37 cellular contexts compared by ENCODE assay signal in the genomic region with DNA sequence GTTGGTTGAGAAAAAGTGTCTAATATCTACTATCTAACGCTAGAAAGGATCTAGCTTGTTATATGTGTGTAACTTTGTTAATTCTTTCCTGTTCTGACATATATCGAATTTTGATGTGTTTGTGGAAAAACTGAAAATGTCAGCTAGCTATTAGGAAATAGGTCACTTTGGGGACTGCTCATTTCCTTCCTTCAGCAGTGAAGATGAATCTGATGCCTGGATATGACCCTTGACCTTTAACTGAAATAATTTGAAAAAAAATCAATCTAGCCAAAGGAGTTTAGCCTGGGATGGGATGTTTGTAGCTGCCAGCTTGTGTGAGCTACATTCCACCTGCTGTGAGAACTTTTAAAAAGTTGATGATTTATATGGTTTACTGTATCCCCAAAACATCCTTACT.
"Had no signal": no experiment of that assay in that cellular context is flagged by ENCODE, and none has a peak within 500 bp of the region (broad histone marks: within the 10 kb centered on the region; RNA-seq: fewer than 3 reads in every experiment).

No MANE protein-coding gene starts in this region.

- DNase-seq: activated effector memory CD4-positive, alpha-beta T cell treated with anti-CD3 and anti-CD28 coated beads, Interleukin-2, amount 50 U/mL, for 16 hours; activated effector memory CD4-positive, alpha-beta T cell treated with Interleukin-2 at 50 U/mL for 16 hours; activated gamma-delta T cell; activated gamma-delta T cell treated with Interleukin-2 at 50 U/mL for 16 hours; activated naive CD4-positive, alpha-beta T cell; activated naive CD4-positive, alpha-beta T cell treated with anti-CD3 and anti-CD28 coated beads for 36 hours; activated naive CD4-positive, alpha-beta T cell treated with anti-CD3 and anti-CD28 coated beads, Interleukin-2, amount 10 ng/mL, durations not matched to agents 7 days and 5 days; activated naive CD4-positive, alpha-beta T cell treated with anti-CD3 and anti-CD28 coated beads, Interleukin-2, amount 50 U/mL, for 16 hours; activated naive CD4-positive, alpha-beta T cell treated with Interleukin-2 at 50 U/mL for 16 hours; activated naive CD8-positive, alpha-beta T cell treated with anti-CD3 and anti-CD28 coated beads for 36 hours; activated naive CD8-positive, alpha-beta T cell treated with anti-CD3 and anti-CD28 coated beads, Interleukin-2, amount 10 ng/mL, durations not matched to agents 7 days and 5 days; activated naive CD8-positive, alpha-beta T cell treated with anti-CD3 and anti-CD28 coated beads, Interleukin-2, amount 50 U/mL, for 24 hours; activated T-cell treated with anti-CD3 and anti-CD28 coated beads, Interleukin-2, amount 50 U/mL, for 24 hours; activated T-cell treated with anti-CD3 and anti-CD28 coated beads, Interleukin-2, amount 50 U/mL, for 4 hours; activated T-cell treated with anti-CD3 and anti-CD28 coated beads, Interleukin-2, amount 50 U/mL, for 48 hours; activated T-cell treated with anti-CD3 and anti-CD28 coated beads, Interleukin-2, amount 50 U/mL, for 72 hours; adrenal gland; amniotic stem cell; amygdala; aorta; body of pancreas; brain microvascular endothelial cell; caudate nucleus; central memory CD4-positive, alpha-beta T cell; cerebellar nuclear complex had no signal

- H3K9me3 Mint-ChIP-seq: activated naive CD4-positive, alpha-beta T cell treated with anti-CD3 and anti-CD28 coated beads for 36 hours; activated naive CD4-positive, alpha-beta T cell treated with anti-CD3 and anti-CD28 coated beads, Interleukin-2, amount 10 ng/mL, durations not matched to agents 7 days and 5 days; activated naive CD4-positive, alpha-beta T cell treated with anti-CD3 and anti-CD28 coated beads, Interleukin-2, amount 50 U/mL, for 24 hours; activated naive CD4-positive, alpha-beta T cell treated with anti-CD3 and anti-CD28 coated beads, Interleukin-2, amount 50 U/mL, for 72 hours; activated naive CD8-positive, alpha-beta T cell treated with anti-CD3 and anti-CD28 coated beads, Interleukin-2, amount 50 U/mL, for 24 hours; activated T-cell treated with anti-CD3 and anti-CD28 coated beads, Interleukin-2, amount 50 U/mL, for 4 hours; activated T-cell treated with anti-CD3 and anti-CD28 coated beads, Interleukin-2, amount 50 U/mL, for 72 hours; activated T-helper 1 cell treated with anti-CD3 and anti-CD28 coated beads, Interleukin-12 subunit alpha, Interleukin-12 subunit beta, Interleukin-2, Interleukin-4 antibody, amounts not matched to agents 30 ng/mL and 10 ng/mL and 1 ng/mL, durations not matched to agents 14 hours and 24 hours and 36 hours; activated T-helper 17 cell treated with anti-CD3 and anti-CD28 coated beads, Interleukin-2, amount 50 U/mL, for 72 hours; activated T-helper 2 cell treated with anti-CD3 and anti-CD28 coated beads, Interferon-gamma antibody, Interleukin-2, Interleukin-4, amounts not matched to agents 10 μg/mL and 5 μg/mL and 100 μg/mL, durations not matched to agents 14 hours and 24 hours and 36 hours; central memory CD8-positive, alpha-beta T cell had no signal

- H3K4me1 ChIP-seq: adrenal gland, ascending aorta, body of pancreas, breast epithelium had no signal

- H3K4me1 Mint-ChIP-seq: activated naive CD8-positive, alpha-beta T cell treated with anti-CD3 and anti-CD28 coated beads for 36 hours; activated naive CD8-positive, alpha-beta T cell treated with anti-CD3 and anti-CD28 coated beads, Interleukin-2, amount 10 ng/mL, durations not matched to agents 7 days and 5 days had no signal

- H3K4me3 ChIP-seq: adrenal gland, ascending aorta, body of pancreas, breast epithelium, cardiac muscle cell had no signal

- H3K27me3 Mint-ChIP-seq: activated naive CD4-positive, alpha-beta T cell treated with anti-CD3 and anti-CD28 coated beads, Interleukin-2, amount 10 ng/mL, durations not matched to agents 7 days and 5 days; activated naive CD4-positive, alpha-beta T cell treated with anti-CD3 and anti-CD28 coated beads, Interleukin-2, amount 50 U/mL, for 24 hours; activated naive CD8-positive, alpha-beta T cell; activated naive CD8-positive, alpha-beta T cell treated with anti-CD3 and anti-CD28 coated beads for 36 hours; activated naive CD8-positive, alpha-beta T cell treated with anti-CD3 and anti-CD28 coated beads, Interleukin-2, amount 10 ng/mL, durations not matched to agents 7 days and 5 days; activated naive CD8-positive, alpha-beta T cell treated with anti-CD3 and anti-CD28 coated beads, Interleukin-2, amount 50 U/mL, for 24 hours; activated T-cell treated with anti-CD3 and anti-CD28 coated beads, Interleukin-2, amount 50 U/mL, for 24 hours; activated T-helper 17 cell treated with anti-CD3 and anti-CD28 coated beads, Interleukin-2, amount 50 U/mL, for 72 hours; brain; central memory CD8-positive, alpha-beta T cell had no signal

- H3K4me3 Mint-ChIP-seq: activated naive CD4-positive, alpha-beta T cell treated with anti-CD3 and anti-CD28 coated beads for 36 hours; activated naive CD4-positive, alpha-beta T cell treated with anti-CD3 and anti-CD28 coated beads, Interleukin-2, amount 10 ng/mL, durations not matched to agents 7 days and 5 days; activated naive CD4-positive, alpha-beta T cell treated with anti-CD3 and anti-CD28 coated beads, Interleukin-2, amount 50 U/mL, for 24 hours; activated naive CD8-positive, alpha-beta T cell; activated naive CD8-positive, alpha-beta T cell treated with anti-CD3 and anti-CD28 coated beads for 36 hours; activated naive CD8-positive, alpha-beta T cell treated with anti-CD3 and anti-CD28 coated beads, Interleukin-2, amount 10 ng/mL, durations not matched to agents 7 days and 5 days; activated naive CD8-positive, alpha-beta T cell treated with anti-CD3 and anti-CD28 coated beads, Interleukin-2, amount 50 U/mL, for 24 hours; activated T-cell treated with anti-CD3 and anti-CD28 coated beads, Interleukin-2, amount 50 U/mL, for 24 hours; activated T-cell treated with anti-CD3 and anti-CD28 coated beads, Interleukin-2, amount 50 U/mL, for 4 hours; activated T-cell treated with anti-CD3 and anti-CD28 coated beads, Interleukin-2, amount 50 U/mL, for 72 hours; activated T-helper 1 cell treated with anti-CD3 and anti-CD28 coated beads, Interleukin-12 subunit alpha, Interleukin-12 subunit beta, Interleukin-2, Interleukin-4 antibody, amounts not matched to agents 30 ng/mL and 10 ng/mL and 1 ng/mL, durations not matched to agents 14 hours and 24 hours and 36 hours; activated T-helper 17 cell treated with anti-CD3 and anti-CD28 coated beads, Interleukin-2, amount 50 U/mL, for 72 hours; brain; central memory CD8-positive, alpha-beta T cell had no signal

- H3K27ac ChIP-seq: adrenal gland, ascending aorta, body of pancreas, brain microvascular endothelial cell, breast epithelium, cardiac muscle cell had no signal

- FAIRE-seq: astrocyte had no signal

- H3K9me3 ChIP-seq: adrenal gland, ascending aorta, body of pancreas, breast epithelium had no signal

- H3K36me3 ChIP-seq: brain microvascular endothelial cell, breast epithelium had no signal

- ATAC-seq: activated naive CD4-positive, alpha-beta T cell treated with anti-CD3 and anti-CD28 coated beads, Interleukin-2, amount 50 U/mL, for 72 hours; activated naive CD8-positive, alpha-beta T cell treated with anti-CD3 and anti-CD28 coated beads, Interleukin-2, amount 50 U/mL, for 24 hours; activated T-cell treated with anti-CD3 and anti-CD28 coated beads, Interleukin-2, amount 50 U/mL, for 4 hours; activated T-cell treated with anti-CD3 and anti-CD28 coated beads, Interleukin-2, amount 50 U/mL, for 72 hours; activated T-helper 17 cell treated with anti-CD3 and anti-CD28 coated beads, Interleukin-2, amount 50 U/mL, for 72 hours; body of pancreas had no signal

- H3K27me3 ChIP-seq: adrenal gland, ascending aorta, body of pancreas, brain microvascular endothelial cell, breast epithelium, cardiac muscle cell had no signal

- H3K27ac Mint-ChIP-seq: activated naive CD4-positive, alpha-beta T cell treated with anti-CD3 and anti-CD28 coated beads for 36 hours; activated naive CD4-positive, alpha-beta T cell treated with anti-CD3 and anti-CD28 coated beads, Interleukin-2, amount 10 ng/mL, durations not matched to agents 7 days and 5 days; activated naive CD4-positive, alpha-beta T cell treated with anti-CD3 and anti-CD28 coated beads, Interleukin-2, amount 50 U/mL, for 24 hours; activated naive CD4-positive, alpha-beta T cell treated with anti-CD3 and anti-CD28 coated beads, Interleukin-2, amount 50 U/mL, for 72 hours; activated naive CD8-positive, alpha-beta T cell; activated naive CD8-positive, alpha-beta T cell treated with anti-CD3 and anti-CD28 coated beads for 36 hours; activated naive CD8-positive, alpha-beta T cell treated with anti-CD3 and anti-CD28 coated beads, Interleukin-2, amount 10 ng/mL, durations not matched to agents 7 days and 5 days; activated naive CD8-positive, alpha-beta T cell treated with anti-CD3 and anti-CD28 coated beads, Interleukin-2, amount 50 U/mL, for 24 hours; activated T-cell treated with anti-CD3 and anti-CD28 coated beads, Interleukin-2, amount 50 U/mL, for 24 hours; activated T-cell treated with anti-CD3 and anti-CD28 coated beads, Interleukin-2, amount 50 U/mL, for 72 hours; activated T-helper 1 cell treated with anti-CD3 and anti-CD28 coated beads, Interleukin-12 subunit alpha, Interleukin-12 subunit beta, Interleukin-2, Interleukin-4 antibody, amounts not matched to agents 30 ng/mL and 10 ng/mL and 1 ng/mL, durations not matched to agents 14 hours and 24 hours and 36 hours; activated T-helper 17 cell treated with anti-CD3 and anti-CD28 coated beads, Interleukin-2, amount 50 U/mL, for 72 hours; activated T-helper 2 cell treated with anti-CD3 and anti-CD28 coated beads, Interferon-gamma antibody, Interleukin-2, Interleukin-4, amounts not matched to agents 10 μg/mL and 5 μg/mL and 100 μg/mL, durations not matched to agents 14 hours and 24 hours and 36 hours; brain had no signal
